ENCODE assay signal across 18 cellular contexts in the genomic region with DNA sequence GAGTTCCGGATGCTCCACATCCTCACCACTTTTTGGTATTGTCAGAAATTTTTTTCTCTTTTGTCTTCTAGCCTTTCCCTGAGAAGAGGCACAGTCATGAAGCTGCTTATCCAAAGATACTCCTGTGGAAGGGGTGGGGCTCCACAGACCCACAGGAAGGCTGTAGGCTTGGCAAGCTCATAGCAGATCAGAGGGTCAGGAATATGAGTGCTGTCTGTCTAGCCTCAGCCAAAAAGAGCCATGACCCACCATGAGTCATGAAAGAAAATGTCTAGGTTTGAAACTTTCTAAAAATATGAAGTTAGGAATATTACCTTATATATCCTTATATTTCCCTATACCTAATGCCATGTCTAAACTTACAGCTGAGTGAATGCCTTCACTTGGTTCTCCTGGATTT.
DNase-seq lines count a peak whose midpoint lies in the region; ATAC-seq and TF ChIP-seq lines count a peak whose summit lies in the region.
"Had no signal": no experiment of that assay in that cellular context is flagged by ENCODE, and none has a peak within 500 bp of the region (broad histone marks: within the 10 kb centered on the region; RNA-seq: fewer than 3 reads in every experiment).

No MANE protein-coding gene starts in this region.

- H3K36me3 ChIP-seq in PC-3 (ENCODE audit: low read depth, low read length), result no peaks in the 10 kb centered on the region
- H3K36me3 ChIP-seq: heart left ventricle had no signal

- no peak overlapping the region for H3K4me2 ChIP-seq in PC-3 (ENCODE audit: low read length)

- CTCF ChIA-PET in PC-3 (lab: Charles Lee), result interaction anchor here (0.6 kb wide), 1 partner anchor 116 kb away, joined by 3 read pairs; no protein-coding TSS in a partner anchor

- H3K9ac ChIP-seq in PC-3 (ENCODE audit: low read length), result no peak overlapping the region

- no peak overlapping the region for H2AFZ ChIP-seq in PC-3 (ENCODE audit: low read length)

- H3K27ac ChIP-seq in PC-3 (ENCODE audit: low read length), result no peak overlapping the region

- no peaks in the 10 kb centered on the region for H3F3A ChIP-seq in PC-3 (ENCODE audit: low read length, unreplicated experiment)

- TF ChIP-seq CTCF in PC-3 (conservative IDR thresholded peaks at IDR 0.05; ENCODE audit: low read depth, low read length), result no peak

- peaks cover 13% of the 10 kb centered on the region for H3K4me1 ChIP-seq in PC-3 (ENCODE audit: insufficient read depth, low read length)

- H4K20me1 ChIP-seq in PC-3 (ENCODE audit: low read length), result no peaks in the 10 kb centered on the region

- no peaks in the 10 kb centered on the region for H3K27me3 ChIP-seq in PC-3 (ENCODE audit: low read length)
- H3K27me3 ChIP-seq: heart left ventricle had no signal

- POLR2A ChIA-PET in PC-3 (lab: Charles Lee; ENCODE audit: unreplicated experiment), result no interaction called here

- no peak overlapping the region for H3K4me3 ChIP-seq in PC-3 (ENCODE audit: low read length)
- H3K4me3 ChIP-seq: heart left ventricle had no signal

- H3K9me2 ChIP-seq in PC-3 (replicated peaks; ENCODE audit: low read length), result no peaks in the 10 kb centered on the region

- peak; percentile 39 for DNase-seq in GM03348 (ENCODE audit: low spot score)
- DNase-seq in PC-3, result peak; percentile 66
- DNase-seq in dermis blood vessel endothelial cell, result peak; percentile 68
- DNase-seq in kidney tubule cell (ENCODE audit: low spot score), result peak; percentile 31
- no peak for DNase-seq in NCI-H1105 (lab: John Stamatoyannopoulos, UW)
- DNase-seq in central memory CD4-positive, alpha-beta T cell, result no peak
- no peak for DNase-seq in NCI-H748 treated with DMSO at 0.1 percent for 48 hours (lab: John Stamatoyannopoulos, UW)
- DNase-seq: activated CD4-positive, alpha-beta T cell treated with anti-CD3 and anti-CD28 coated beads, Interleukin-2, amount 10 ng/mL, durations not matched to agents 7 days and 5 days; activated naive CD8-positive, alpha-beta T cell treated with anti-CD3 and anti-CD28 coated beads for 36 hours; GF-D8; NCI-H1436 treated with DMSO at 0.1 percent for 48 hours; NCI-H2171; stimulated activated CD4-positive, alpha-beta T cell treated with anti-CD3 and anti-CD28 coated beads, Interleukin-4, amount 100 ng/mL, for 24 hours; stimulated activated naive CD8-positive, alpha-beta T cell treated with anti-CD3 and anti-CD28 coated beads, Interleukin-15, amount 100 ng/mL, for 72 hours; trophoblast cell had no signal

- no peaks in the 10 kb centered on the region for H3K9me3 ChIP-seq in PC-3 (ENCODE audit: low read length)

- ATAC-seq in PC-3 (peak; percentile 95), HG03378 (IDR thresholded peaks at IDR 0.05; ENCODE audit: unreplicated experiment) (no peak)
- ATAC-seq: left lobe of liver; stimulated activated naive CD8-positive, alpha-beta T cell treated with anti-CD3 and anti-CD28 coated beads, Interleukin-15, amount 100 ng/mL, for 72 hours had no signal

- BruUV-seq in PC-3 (replicated peaks; lab: Mats Ljungman, UMichigan), result no TSS peak

- intact Hi-C loops in PC-3 (cut with micrococcal nuclease), result no loop called here

- H3K79me2 ChIP-seq in PC-3 (ENCODE audit: low read length), result no peaks in the 10 kb centered on the region

Comparison
In these comparisons a context has a peak if more than half of its experiments do, and no peak if none do; other contexts are left out.
1. DNase-seq: peak in GM03348 (single experiment), PC-3 (single experiment), dermis blood vessel endothelial cell (single experiment) and kidney tubule cell (single experiment); none in NCI-H1105 (single experiment), central memory CD4-positive, alpha-beta T cell (single experiment) and NCI-H748 treated with DMSO at 0.1 percent for 48 hours (single experiment).